In the genomic region with DNA sequence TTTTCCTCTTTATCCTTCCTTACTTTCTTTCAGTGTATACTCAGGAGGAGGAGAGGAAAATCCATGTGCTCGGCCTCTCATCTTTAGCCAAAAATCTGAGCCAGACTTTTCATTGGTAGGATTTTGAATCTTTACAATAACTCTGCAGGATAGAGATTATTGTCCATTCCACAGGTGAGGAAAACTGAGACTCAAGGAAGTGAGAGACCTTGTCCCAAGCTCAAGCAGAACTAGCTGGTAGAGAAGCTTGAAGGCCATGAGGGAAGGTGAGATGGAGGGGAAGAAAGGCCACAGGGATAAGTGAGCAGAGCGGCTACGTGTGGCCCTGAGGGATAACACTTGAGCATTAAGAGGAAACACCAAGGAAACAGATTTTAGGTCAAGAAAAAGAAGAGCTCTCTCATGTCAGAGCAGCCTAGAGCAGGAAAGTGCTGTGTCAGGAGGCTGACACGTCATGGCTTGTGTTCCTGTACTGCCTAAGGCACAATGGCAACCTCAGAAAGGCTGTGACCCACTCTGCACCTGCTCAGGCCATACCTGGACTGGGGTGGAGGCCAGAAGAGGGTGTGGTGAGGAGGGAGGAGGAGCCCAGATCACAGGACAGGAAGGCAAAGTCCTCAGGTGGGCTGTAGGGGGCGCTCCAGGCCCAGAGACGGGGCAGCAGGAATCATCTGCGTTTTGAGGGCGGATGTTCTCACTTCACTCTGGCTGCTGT, we compare ENCODE assay signal across 8 cellular contexts. TPM values are rescaled to one million over a fixed set of nuclear protein-coding genes. Genes with fewer than 3 reads are reported as not detected.
DNase-seq lines count a peak whose midpoint lies in the region; ATAC-seq and TF ChIP-seq lines count a peak whose summit lies in the region.

No MANE protein-coding gene starts in this region.

- intact Hi-C loops in uterus (cut with DNase I; ENCODE audit: low total_unique reads) = loop anchor here (10.0 kb wide), 1 partner anchor 128 kb away; no protein-coding TSS in a partner anchor

- H3K4me3 ChIP-seq in RWPE2 (ENCODE audit: severe bottlenecking) = no peak overlapping the region
- no peak overlapping the region for H3K4me3 ChIP-seq in uterus

- no peaks in the 10 kb centered on the region for H3K4me1 Mint-ChIP-seq in progenitor cell of endocrine pancreas (ENCODE audit: low read depth)

- no peaks in the 10 kb centered on the region for H3K36me3 ChIP-seq in RWPE2 (ENCODE audit: low read depth)
- H3K36me3 ChIP-seq in uterus = no peaks in the 10 kb centered on the region

- H3K4me3 Mint-ChIP-seq in progenitor cell of endocrine pancreas (ENCODE audit: low read depth) = no peak overlapping the region

- no peaks in the 10 kb centered on the region for H3K27me3 ChIP-seq in RWPE2 (ENCODE audit: insufficient read depth, poor library complexity, severe bottlenecking)
- no peaks in the 10 kb centered on the region for H3K27me3 ChIP-seq in uterus

- H3K9me3 Mint-ChIP-seq in progenitor cell of endocrine pancreas (ENCODE audit: low read depth) = peaks cover 8% of the 10 kb centered on the region

- H3K9me3 ChIP-seq in RWPE2 (ENCODE audit: severe bottlenecking) (no peaks in the 10 kb centered on the region), uterus (no peaks in the 10 kb centered on the region)

- ATAC-seq in HG03575 (IDR thresholded peaks at IDR 0.05; ENCODE audit: extremely low read depth, insufficient number of reproducible peaks, low FRiP score, unreplicated experiment) = peak; percentile 64
- peak; percentile 97 for ATAC-seq in RWPE2 (ENCODE audit: low read depth)

- TF ChIP-seq CTCF in RWPE2 (IDR thresholded peaks at IDR 0.05; ENCODE audit: poor library complexity, severe bottlenecking) = peak; percentile 67
- peak; percentile 52 for TF ChIP-seq CTCF in progenitor cell of endocrine pancreas (IDR thresholded peaks at IDR 0.05; ENCODE audit: unreplicated experiment)
- peak; percentile 52 to 72 (median 66) for TF ChIP-seq CTCF in uterus (IDR thresholded peaks at IDR 0.05)

- no peak overlapping the region for H3K27ac ChIP-seq in RWPE2 (ENCODE audit: poor library complexity, severe bottlenecking)
- no peak overlapping the region for H3K27ac ChIP-seq in uterus

- H3K4me1 ChIP-seq in RWPE2 (ENCODE audit: insufficient read depth, poor library complexity, severe bottlenecking) (peaks cover 5% of the 10 kb centered on the region), uterus (no peaks in the 10 kb centered on the region)

- no peaks in the 10 kb centered on the region for H3K36me3 Mint-ChIP-seq in progenitor cell of endocrine pancreas (ENCODE audit: insufficient read depth)

- H3K27me3 Mint-ChIP-seq in progenitor cell of endocrine pancreas = peaks cover 22% of the 10 kb centered on the region

- DNase-seq in AG20443 (ENCODE audit: low spot score) (peak; percentile 82), GM19240 (ENCODE audit: insufficient read length, low spot score) (peak; percentile 63), RWPE2 (ENCODE audit: low spot score) (no peak), globus pallidus (ENCODE audit: low spot score) (peak; percentile 38), progenitor cell of endocrine pancreas (ENCODE audit: low spot score, unreplicated experiment) (peak; percentile 23), uterus (peak; percentile 53 to 69)
- peak; percentile 95 for DNase-seq in activated effector memory CD4-positive, alpha-beta T cell treated with anti-CD3 and anti-CD28 coated beads, Interleukin-2, amount 50 U/mL, for 16 hours

- no peak for TF ChIP-seq POLR2A in uterus (IDR thresholded peaks at IDR 0.05)

- H3K27ac Mint-ChIP-seq in progenitor cell of endocrine pancreas = no peak overlapping the region

RNA-seq across cellular contexts. Expression of gene MT4, which starts 11.9 kb away (rescaled TPM):
- not detected in 2 replicates for total RNA-seq in progenitor cell of endocrine pancreas
- total RNA-seq in uterus = not detected

RNA-seq across cellular contexts. Expression of gene MT3, which starts 12.6 kb away (rescaled TPM):
- not detected in 2 replicates for total RNA-seq in progenitor cell of endocrine pancreas
- not detected for total RNA-seq in uterus

RNA-seq across cellular contexts. Expression of gene MT2A, which starts 31.6 kb away (rescaled TPM):
- 11.5 TPM in 2 replicates for total RNA-seq in progenitor cell of endocrine pancreas
- total RNA-seq in uterus = 100 to 1,000 TPM in 1 of 4 donors, 10 to 100 TPM in 1, under 1 TPM in 2; 0.69 to 152 (median 17.4) TPM

RNA-seq across cellular contexts. Expression of gene MT1E, which starts 48.8 kb away (rescaled TPM):
- total RNA-seq in progenitor cell of endocrine pancreas (4.0 and 5.2 TPM in 2 replicates), uterus (10 to 100 TPM in 2 of 4 donors, under 1 TPM in 1, not detected in 1; 0.48 to 51.9 (median 51.2) TPM)

RNA-seq across cellular contexts. Expression of gene MT1M, which starts 55.7 kb away (rescaled TPM):
- total RNA-seq in progenitor cell of endocrine pancreas = not detected in 2 replicates
- 10 to 100 TPM in 1 of 4 donors, 1 to 10 TPM in 1, not detected in 2; 6.2 to 16.6 TPM for total RNA-seq in uterus
